In genomic region chr12:121293603-121294002, GRCh38 we compare ENCODE assay signal across 11 cellular contexts.
"Had no signal": no experiment of that assay in that cellular context is flagged by ENCODE, and none has a peak within 500 bp of the region (broad histone marks: within the 10 kb centered on the region; RNA-seq: fewer than 3 reads in every experiment).

No MANE protein-coding gene starts in this region.

- ATAC-seq: activated CD4-positive, CD25-positive, alpha-beta regulatory T cell treated with anti-CD3 and anti-CD28 coated beads, Interleukin-2, amount 50 U/mL, for 24 hours; foreskin keratinocyte; mucosa of descending colon; natural killer cell; upper lobe of right lung had no signal

- H3K27ac Mint-ChIP-seq: activated naive CD8-positive, alpha-beta T cell treated with anti-CD3 and anti-CD28 coated beads, Interleukin-2, amount 10 ng/mL, durations not matched to agents 7 days and 5 days; natural killer cell; stimulated activated naive CD8-positive, alpha-beta T cell treated with anti-CD3 and anti-CD28 coated beads, Interleukin-15, Interleukin-2, amounts not matched to agents 100 ng/mL and 50 ng/mL, for 24 hours had no signal

- DNase-seq: activated CD4-positive, alpha-beta T cell treated with anti-CD3 and anti-CD28 coated beads, Interleukin-2, amount 50 U/mL, for 48 hours; activated gamma-delta T cell; activated naive CD8-positive, alpha-beta T cell treated with anti-CD3 and anti-CD28 coated beads, Interleukin-2, amount 10 ng/mL, durations not matched to agents 7 days and 5 days; activated T-cell treated with anti-CD3 and anti-CD28 coated beads, Interleukin-2, amount 50 U/mL, for 48 hours; foreskin keratinocyte; mucosa of descending colon; natural killer cell; stimulated activated CD4-positive, alpha-beta T cell treated with anti-CD3 and anti-CD28 coated beads, Interleukin-4, amount 100 ng/mL, for 24 hours; upper lobe of right lung had no signal

- H3K27ac ChIP-seq: foreskin keratinocyte, upper lobe of right lung had no signal

- H3K27me3 Mint-ChIP-seq: activated naive CD8-positive, alpha-beta T cell treated with anti-CD3 and anti-CD28 coated beads, Interleukin-2, amount 10 ng/mL, durations not matched to agents 7 days and 5 days; stimulated activated naive CD8-positive, alpha-beta T cell treated with anti-CD3 and anti-CD28 coated beads, Interleukin-15, Interleukin-2, amounts not matched to agents 100 ng/mL and 50 ng/mL, for 24 hours had no signal

- H3K9me3 ChIP-seq: mucosa of descending colon, upper lobe of right lung had no signal

- H3K4me3 Mint-ChIP-seq: activated naive CD8-positive, alpha-beta T cell treated with anti-CD3 and anti-CD28 coated beads, Interleukin-2, amount 10 ng/mL, durations not matched to agents 7 days and 5 days; natural killer cell; stimulated activated naive CD8-positive, alpha-beta T cell treated with anti-CD3 and anti-CD28 coated beads, Interleukin-15, Interleukin-2, amounts not matched to agents 100 ng/mL and 50 ng/mL, for 24 hours had no signal

- H3K36me3 Mint-ChIP-seq: natural killer cell had no signal

- H3K4me3 ChIP-seq: mucosa of descending colon, upper lobe of right lung had no signal

- H3K36me3 ChIP-seq: upper lobe of right lung had no signal

- H3K9me3 Mint-ChIP-seq: activated naive CD8-positive, alpha-beta T cell treated with anti-CD3 and anti-CD28 coated beads, Interleukin-2, amount 10 ng/mL, durations not matched to agents 7 days and 5 days; natural killer cell; stimulated activated naive CD8-positive, alpha-beta T cell treated with anti-CD3 and anti-CD28 coated beads, Interleukin-15, Interleukin-2, amounts not matched to agents 100 ng/mL and 50 ng/mL, for 24 hours had no signal

- H3K27me3 ChIP-seq: foreskin keratinocyte, upper lobe of right lung had no signal
